Comparison of ENCODE assay signal across 23 cellular contexts in genomic region chr20:40698281-40698680, GRCh38.
"Had no signal": no experiment of that assay in that cellular context is flagged by ENCODE, and none has a peak within 500 bp of the region (broad histone marks: within the 10 kb centered on the region; RNA-seq: fewer than 3 reads in every experiment).

No MANE protein-coding gene starts in this region.

- H3K27me3 ChIP-seq: pancreas, right lobe of liver, thyroid gland, uterus had no signal

- ATAC-seq: naive thymus-derived CD4-positive, alpha-beta T cell; natural killer cell; psoas muscle; right cardiac atrium; stimulated activated effector memory CD8-positive, alpha-beta T cell treated with anti-CD3 and anti-CD28 coated beads, Interleukin-12 subunit alpha, Interleukin-12 subunit beta, amount 100 ng/mL, for 72 hours; stimulated activated naive B cell treated with anti-CD40 and anti-IgM and Interleukin-4, amounts not matched to agents 10 μg/mL and 1 μg/mL and 100 μg/mL, for 72 hours had no signal

- H3K27ac ChIP-seq: neural progenitor cell, pancreas, psoas muscle, right lobe of liver, sigmoid colon, stomach, thoracic aorta, thyroid gland, transverse colon, upper lobe of right lung, uterus had no signal

- H3K9me3 ChIP-seq: pancreas, psoas muscle, right lobe of liver, sigmoid colon, stomach, thoracic aorta, thyroid gland, transverse colon, upper lobe of right lung, uterus had no signal

- H2AFZ ChIP-seq: neural progenitor cell had no signal

- H3K9ac ChIP-seq: neural progenitor cell had no signal

- H3K4me2 ChIP-seq: neural progenitor cell had no signal

- FAIRE-seq: pancreas, small intestine had no signal

- H3K4me3 ChIP-seq: neural progenitor cell, pancreas, psoas muscle, right lobe of liver, sigmoid colon, stomach, thoracic aorta, thyroid gland, transverse colon, upper lobe of right lung, uterus had no signal

- H3K4me1 ChIP-seq: neural progenitor cell, pancreas, psoas muscle, right lobe of liver, sigmoid colon, transverse colon, uterus had no signal

- H3K36me3 ChIP-seq: neural progenitor cell, pancreas, right lobe of liver, sigmoid colon, stomach, thoracic aorta, thyroid gland, transverse colon, upper lobe of right lung, uterus had no signal

- DNase-seq: naive thymus-derived CD4-positive, alpha-beta T cell; natural killer cell; pancreas; posterior cingulate gyrus; psoas muscle; right cardiac atrium; right lobe of liver; sigmoid colon; small intestine; stimulated activated CD4-positive, alpha-beta T cell treated with anti-CD3 and anti-CD28 coated beads, Interleukin-15, amount 100 ng/mL, for 24 hours; stimulated activated CD4-positive, alpha-beta T cell treated with anti-CD3 and anti-CD28 coated beads, Interleukin-2, amount 100 ng/mL, for 24 hours; stimulated activated CD4-positive, alpha-beta T cell treated with anti-CD3 and anti-CD28 coated beads, Interleukin-2, amount 100 ng/mL, for 48 hours; stimulated activated CD4-positive, alpha-beta T cell treated with anti-CD3 and anti-CD28 coated beads, Interleukin-4, amount 100 ng/mL, for 24 hours; stimulated activated naive B cell treated with anti-CD40 and anti-IgM and Interleukin-4, amounts not matched to agents 10 μg/mL and 1 μg/mL and 100 μg/mL, for 72 hours; stimulated activated naive CD4-positive, alpha-beta T cell treated with Interleukin-2 at 50 U/mL for 16 hours; stomach; thyroid gland; transverse colon; upper lobe of right lung; uterus had no signal
